ENCODE assay signal across 29 cellular contexts in genomic region chr9:137474271-137474670, GRCh38. TPM values are rescaled to one million over a fixed set of nuclear protein-coding genes. Genes with fewer than 3 reads are reported as not detected.
"Had no signal": no experiment of that assay in that cellular context is flagged by ENCODE, and none has a peak within 500 bp of the region (broad histone marks: within the 10 kb centered on the region; RNA-seq: fewer than 3 reads in every experiment).

No MANE protein-coding gene starts in this region.

- H3K9me3 ChIP-seq: colonic mucosa had no signal

- H3K4me1 ChIP-seq: adrenal gland, breast epithelium, colonic mucosa, foreskin keratinocyte, gastrocnemius medialis had no signal

- H3K27ac ChIP-seq: adrenal gland, breast epithelium, cardiac muscle cell, colonic mucosa, foreskin keratinocyte, gastrocnemius medialis had no signal

- H3K36me3 ChIP-seq: adrenal gland, breast epithelium, cardiac muscle cell, colonic mucosa had no signal

- H3K27me3 ChIP-seq: adrenal gland, breast epithelium, cardiac muscle cell, colonic mucosa, gastrocnemius medialis had no signal

- H3K27ac Mint-ChIP-seq: activated CD4-positive, alpha-beta T cell treated with anti-CD3 and anti-CD28 coated beads for 36 hours; activated CD4-positive, alpha-beta T cell treated with anti-CD3 and anti-CD28 coated beads, Interleukin-2, amount 10 ng/mL, durations not matched to agents 24 days and 14 days; activated CD8-positive, alpha-beta T cell treated with anti-CD3 and anti-CD28 coated beads for 36 hours; activated naive CD4-positive, alpha-beta T cell treated with anti-CD3 and anti-CD28 coated beads for 36 hours; activated naive CD4-positive, alpha-beta T cell treated with anti-CD3 and anti-CD28 coated beads, Interleukin-2, amount 50 U/mL, for 72 hours; activated T-helper 17 cell treated with anti-CD3 and anti-CD28 coated beads, Interleukin-2, amount 50 U/mL, for 72 hours; brain had no signal

- DNase-seq: activated CD4-positive, alpha-beta T cell treated with anti-CD3 and anti-CD28 coated beads for 36 hours; activated CD4-positive, alpha-beta T cell treated with anti-CD3 and anti-CD28 coated beads, Interleukin-2, amount 10 ng/mL, durations not matched to agents 24 days and 14 days; activated CD4-positive, alpha-beta T cell treated with anti-CD3 and anti-CD28 coated beads, Interleukin-2, amount 50 U/mL, for 48 hours; activated CD4-positive, CD25-positive, alpha-beta regulatory T cell; activated CD4-positive, CD25-positive, alpha-beta regulatory T cell treated with anti-CD3 and anti-CD28 coated beads, Interleukin-2, amount 50 U/mL, for 72 hours; activated CD8-positive, alpha-beta memory T cell treated with anti-CD3 and anti-CD28 coated beads for 24 hours; activated CD8-positive, alpha-beta T cell treated with anti-CD3 and anti-CD28 coated beads for 36 hours; activated effector memory CD4-positive, alpha-beta T cell treated with Interleukin-2 at 50 U/mL for 16 hours; activated gamma-delta T cell treated with Interleukin-2 at 50 U/mL for 16 hours; activated naive CD4-positive, alpha-beta T cell treated with anti-CD3 and anti-CD28 coated beads for 36 hours; activated T-cell treated with anti-CD3 and anti-CD28 coated beads, Interleukin-2, amount 50 U/mL, for 4 hours; adrenal gland; amygdala; central memory CD4-positive, alpha-beta T cell; cerebellar nuclear complex; colonic mucosa; effector CD8-positive, alpha-beta T cell; foreskin keratinocyte; gastrocnemius medialis; glutamatergic neuron; T-helper 2 cell had no signal

- H3K27me3 Mint-ChIP-seq: activated T-helper 17 cell treated with anti-CD3 and anti-CD28 coated beads, Interleukin-2, amount 50 U/mL, for 72 hours had no signal

- H3K4me3 ChIP-seq: adrenal gland, breast epithelium, cardiac muscle cell, colonic mucosa, gastrocnemius medialis had no signal

- H3K4me3 Mint-ChIP-seq: activated CD4-positive, alpha-beta T cell treated with anti-CD3 and anti-CD28 coated beads for 36 hours; activated CD4-positive, alpha-beta T cell treated with anti-CD3 and anti-CD28 coated beads, Interleukin-2, amount 10 ng/mL, durations not matched to agents 24 days and 14 days; activated CD8-positive, alpha-beta T cell treated with anti-CD3 and anti-CD28 coated beads for 36 hours; activated naive CD4-positive, alpha-beta T cell treated with anti-CD3 and anti-CD28 coated beads for 36 hours; activated T-cell treated with anti-CD3 and anti-CD28 coated beads, Interleukin-2, amount 50 U/mL, for 4 hours; activated T-helper 17 cell treated with anti-CD3 and anti-CD28 coated beads, Interleukin-2, amount 50 U/mL, for 72 hours; brain had no signal

- ATAC-seq: activated CD4-positive, alpha-beta T cell treated with anti-CD3 and anti-CD28 coated beads for 36 hours; activated CD8-positive, alpha-beta T cell treated with anti-CD3 and anti-CD28 coated beads for 36 hours; activated naive CD4-positive, alpha-beta T cell treated with anti-CD3 and anti-CD28 coated beads, Interleukin-2, amount 50 U/mL, for 72 hours; activated T-cell treated with anti-CD3 and anti-CD28 coated beads, Interleukin-2, amount 50 U/mL, for 4 hours; activated T-helper 17 cell treated with anti-CD3 and anti-CD28 coated beads, Interleukin-2, amount 50 U/mL, for 72 hours; esophagus mucosa; foreskin keratinocyte; gastrocnemius medialis had no signal

RNA-seq across cellular contexts. Expression of gene ENTPD8, which starts 33.1 kb away (rescaled TPM):
- total RNA-seq: activated CD4-positive, alpha-beta T cell treated with anti-CD3 and anti-CD28 coated beads for 36 hours; activated CD4-positive, alpha-beta T cell treated with anti-CD3 and anti-CD28 coated beads, Interleukin-2, amount 10 ng/mL, durations not matched to agents 24 days and 14 days; activated CD8-positive, alpha-beta T cell treated with anti-CD3 and anti-CD28 coated beads for 36 hours; activated naive CD4-positive, alpha-beta T cell treated with anti-CD3 and anti-CD28 coated beads for 36 hours; activated naive CD4-positive, alpha-beta T cell treated with anti-CD3 and anti-CD28 coated beads, Interleukin-2, amount 50 U/mL, for 72 hours; activated T-cell treated with anti-CD3 and anti-CD28 coated beads, Interleukin-2, amount 50 U/mL, for 4 hours; activated T-helper 17 cell treated with anti-CD3 and anti-CD28 coated beads, Interleukin-2, amount 50 U/mL, for 72 hours; aorta; epithelial cell of proximal tubule; esophagus mucosa; foreskin keratinocyte had no signal
- polyA plus RNA-seq: foreskin keratinocyte had no signal
